In the genomic region with DNA sequence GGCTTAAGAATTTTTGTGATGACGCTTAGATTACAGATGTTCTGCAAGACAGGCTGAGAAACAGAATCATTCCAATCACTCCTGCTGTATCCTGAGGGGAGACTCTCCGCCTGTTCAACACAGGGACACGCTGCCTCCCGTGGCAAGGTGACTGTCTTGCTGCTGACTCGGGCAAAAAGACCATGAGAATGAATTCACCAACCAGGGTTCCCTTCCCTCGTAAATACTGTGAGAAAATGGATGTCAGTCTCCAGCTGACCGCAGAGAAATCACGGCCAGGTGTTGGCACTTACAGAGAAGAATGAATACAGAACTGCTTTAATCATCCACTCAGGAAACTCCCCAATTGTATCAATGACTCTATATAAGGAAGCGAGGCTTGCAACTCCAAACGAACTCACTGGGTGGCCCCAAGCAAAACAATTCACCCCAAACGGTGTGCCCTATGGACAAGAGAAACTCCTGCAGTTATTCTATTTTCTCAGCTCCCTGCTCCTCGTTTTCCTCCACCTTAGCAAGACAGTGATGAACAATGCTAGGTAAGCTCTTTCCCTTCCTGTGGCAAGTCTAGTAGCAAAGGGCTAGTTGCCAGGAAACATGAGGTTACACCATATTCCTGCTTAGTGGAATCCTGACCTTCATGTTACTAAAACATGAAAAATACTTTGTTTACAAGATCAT, we compare ENCODE assay signal across 1 cellular context.
TF ChIP-seq lines count a peak whose summit lies in the region.

No MANE protein-coding gene starts in this region.

TF ChIP-seq in GM12878, 131 proteins besides CTCF, POLR2A, EP300 and RAD21 (continued from another document and continues in another):
- peak; percentile 89 for TF ChIP-seq RUNX3 (IDR thresholded peaks at IDR 0.05; ENCODE audit: low read length)
- TF ChIP-seq SMC3 (IDR thresholded peaks at IDR 0.05; ENCODE audit: borderline replicate concordance, low read length): peak; percentile 2; the same call in 1 of the 2 replicates
- TF ChIP-seq ESRRA (IDR thresholded peaks at IDR 0.05; ENCODE audit: low read length): no peak
- TF ChIP-seq TAF1 (IDR thresholded peaks at IDR 0.05; ENCODE audit: borderline replicate concordance, low read depth, low read length): no peak
- TF ChIP-seq YBX1 (IDR thresholded peaks at IDR 0.05): no peak
- TF ChIP-seq TCF12 (IDR thresholded peaks at IDR 0.05; ENCODE audit: low read depth, low read length): peak; percentile 75; the same call in 1 of the 2 replicates
- TF ChIP-seq POU2F2 (IDR thresholded peaks at IDR 0.05; ENCODE audit: borderline replicate concordance, low read depth, low read length): 0 out of 3 replicates have a peak, but pooled peaks have one; percentile 14
- 0 out of 2 replicates have a peak, but pooled peaks have one; percentile 38 for TF ChIP-seq NFIC (IDR thresholded peaks at IDR 0.05; ENCODE audit: low read depth, low read length)
- TF ChIP-seq, protein P1, sequence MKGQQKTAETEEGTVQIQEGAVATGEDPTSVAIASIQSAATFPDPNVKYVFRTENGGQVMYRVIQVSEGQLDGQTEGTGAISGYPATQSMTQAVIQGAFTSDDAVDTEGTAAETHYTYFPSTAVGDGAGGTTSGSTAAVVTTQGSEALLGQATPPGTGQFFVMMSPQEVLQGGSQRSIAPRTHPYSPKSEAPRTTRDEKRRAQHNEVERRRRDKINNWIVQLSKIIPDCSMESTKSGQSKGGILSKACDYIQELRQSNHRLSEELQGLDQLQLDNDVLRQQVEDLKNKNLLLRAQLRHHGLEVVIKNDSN (IDR thresholded peaks at IDR 0.05; ENCODE audit: borderline replicate concordance, extremely low read length, insufficient read depth, low read depth, low read length): no peak
- no peak for TF ChIP-seq RFX5 (IDR thresholded peaks at IDR 0.05; ENCODE audit: low read depth, low read length)
- no peak for TF ChIP-seq MEF2A (IDR thresholded peaks at IDR 0.05; ENCODE audit: insufficient read depth, low read depth, low read length)
- no peak for TF ChIP-seq TCF7 (IDR thresholded peaks at IDR 0.05; ENCODE audit: borderline replicate concordance)
- no peak for TF ChIP-seq CEBPB (IDR thresholded peaks at IDR 0.05; ENCODE audit: borderline replicate concordance in 1 of 2, low read depth in 2 of 2, low read length in 2 of 2)
- TF ChIP-seq, protein P2, sequence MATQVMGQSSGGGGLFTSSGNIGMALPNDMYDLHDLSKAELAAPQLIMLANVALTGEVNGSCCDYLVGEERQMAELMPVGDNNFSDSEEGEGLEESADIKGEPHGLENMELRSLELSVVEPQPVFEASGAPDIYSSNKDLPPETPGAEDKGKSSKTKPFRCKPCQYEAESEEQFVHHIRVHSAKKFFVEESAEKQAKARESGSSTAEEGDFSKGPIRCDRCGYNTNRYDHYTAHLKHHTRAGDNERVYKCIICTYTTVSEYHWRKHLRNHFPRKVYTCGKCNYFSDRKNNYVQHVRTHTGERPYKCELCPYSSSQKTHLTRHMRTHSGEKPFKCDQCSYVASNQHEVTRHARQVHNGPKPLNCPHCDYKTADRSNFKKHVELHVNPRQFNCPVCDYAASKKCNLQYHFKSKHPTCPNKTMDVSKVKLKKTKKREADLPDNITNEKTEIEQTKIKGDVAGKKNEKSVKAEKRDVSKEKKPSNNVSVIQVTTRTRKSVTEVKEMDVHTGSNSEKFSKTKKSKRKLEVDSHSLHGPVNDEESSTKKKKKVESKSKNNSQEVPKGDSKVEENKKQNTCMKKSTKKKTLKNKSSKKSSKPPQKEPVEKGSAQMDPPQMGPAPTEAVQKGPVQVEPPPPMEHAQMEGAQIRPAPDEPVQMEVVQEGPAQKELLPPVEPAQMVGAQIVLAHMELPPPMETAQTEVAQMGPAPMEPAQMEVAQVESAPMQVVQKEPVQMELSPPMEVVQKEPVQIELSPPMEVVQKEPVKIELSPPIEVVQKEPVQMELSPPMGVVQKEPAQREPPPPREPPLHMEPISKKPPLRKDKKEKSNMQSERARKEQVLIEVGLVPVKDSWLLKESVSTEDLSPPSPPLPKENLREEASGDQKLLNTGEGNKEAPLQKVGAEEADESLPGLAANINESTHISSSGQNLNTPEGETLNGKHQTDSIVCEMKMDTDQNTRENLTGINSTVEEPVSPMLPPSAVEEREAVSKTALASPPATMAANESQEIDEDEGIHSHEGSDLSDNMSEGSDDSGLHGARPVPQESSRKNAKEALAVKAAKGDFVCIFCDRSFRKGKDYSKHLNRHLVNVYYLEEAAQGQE (IDR thresholded peaks at IDR 0.05; ENCODE audit: low read depth, low read length): no peak
- no peak for TF ChIP-seq CBX5 (IDR thresholded peaks at IDR 0.05; ENCODE audit: low read depth)
- TF ChIP-seq LARP7 (IDR thresholded peaks at IDR 0.05): no peak
- TF ChIP-seq RCOR1 (conservative IDR thresholded peaks at IDR 0.05; ENCODE audit: low read depth, low read length): peak; percentile 85; the same call in 1 of the 2 replicates
- TF ChIP-seq, protein P3, sequence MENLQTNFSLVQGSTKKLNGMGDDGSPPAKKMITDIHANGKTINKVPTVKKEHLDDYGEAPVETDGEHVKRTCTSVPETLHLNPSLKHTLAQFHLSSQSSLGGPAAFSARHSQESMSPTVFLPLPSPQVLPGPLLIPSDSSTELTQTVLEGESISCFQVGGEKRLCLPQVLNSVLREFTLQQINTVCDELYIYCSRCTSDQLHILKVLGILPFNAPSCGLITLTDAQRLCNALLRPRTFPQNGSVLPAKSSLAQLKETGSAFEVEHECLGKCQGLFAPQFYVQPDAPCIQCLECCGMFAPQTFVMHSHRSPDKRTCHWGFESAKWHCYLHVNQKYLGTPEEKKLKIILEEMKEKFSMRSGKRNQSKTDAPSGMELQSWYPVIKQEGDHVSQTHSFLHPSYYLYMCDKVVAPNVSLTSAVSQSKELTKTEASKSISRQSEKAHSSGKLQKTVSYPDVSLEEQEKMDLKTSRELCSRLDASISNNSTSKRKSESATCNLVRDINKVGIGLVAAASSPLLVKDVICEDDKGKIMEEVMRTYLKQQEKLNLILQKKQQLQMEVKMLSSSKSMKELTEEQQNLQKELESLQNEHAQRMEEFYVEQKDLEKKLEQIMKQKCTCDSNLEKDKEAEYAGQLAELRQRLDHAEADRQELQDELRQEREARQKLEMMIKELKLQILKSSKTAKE (IDR thresholded peaks at IDR 0.05; ENCODE audit: low read depth, poor library complexity, severe bottlenecking): peak; percentile 27
- TF ChIP-seq, protein P4, sequence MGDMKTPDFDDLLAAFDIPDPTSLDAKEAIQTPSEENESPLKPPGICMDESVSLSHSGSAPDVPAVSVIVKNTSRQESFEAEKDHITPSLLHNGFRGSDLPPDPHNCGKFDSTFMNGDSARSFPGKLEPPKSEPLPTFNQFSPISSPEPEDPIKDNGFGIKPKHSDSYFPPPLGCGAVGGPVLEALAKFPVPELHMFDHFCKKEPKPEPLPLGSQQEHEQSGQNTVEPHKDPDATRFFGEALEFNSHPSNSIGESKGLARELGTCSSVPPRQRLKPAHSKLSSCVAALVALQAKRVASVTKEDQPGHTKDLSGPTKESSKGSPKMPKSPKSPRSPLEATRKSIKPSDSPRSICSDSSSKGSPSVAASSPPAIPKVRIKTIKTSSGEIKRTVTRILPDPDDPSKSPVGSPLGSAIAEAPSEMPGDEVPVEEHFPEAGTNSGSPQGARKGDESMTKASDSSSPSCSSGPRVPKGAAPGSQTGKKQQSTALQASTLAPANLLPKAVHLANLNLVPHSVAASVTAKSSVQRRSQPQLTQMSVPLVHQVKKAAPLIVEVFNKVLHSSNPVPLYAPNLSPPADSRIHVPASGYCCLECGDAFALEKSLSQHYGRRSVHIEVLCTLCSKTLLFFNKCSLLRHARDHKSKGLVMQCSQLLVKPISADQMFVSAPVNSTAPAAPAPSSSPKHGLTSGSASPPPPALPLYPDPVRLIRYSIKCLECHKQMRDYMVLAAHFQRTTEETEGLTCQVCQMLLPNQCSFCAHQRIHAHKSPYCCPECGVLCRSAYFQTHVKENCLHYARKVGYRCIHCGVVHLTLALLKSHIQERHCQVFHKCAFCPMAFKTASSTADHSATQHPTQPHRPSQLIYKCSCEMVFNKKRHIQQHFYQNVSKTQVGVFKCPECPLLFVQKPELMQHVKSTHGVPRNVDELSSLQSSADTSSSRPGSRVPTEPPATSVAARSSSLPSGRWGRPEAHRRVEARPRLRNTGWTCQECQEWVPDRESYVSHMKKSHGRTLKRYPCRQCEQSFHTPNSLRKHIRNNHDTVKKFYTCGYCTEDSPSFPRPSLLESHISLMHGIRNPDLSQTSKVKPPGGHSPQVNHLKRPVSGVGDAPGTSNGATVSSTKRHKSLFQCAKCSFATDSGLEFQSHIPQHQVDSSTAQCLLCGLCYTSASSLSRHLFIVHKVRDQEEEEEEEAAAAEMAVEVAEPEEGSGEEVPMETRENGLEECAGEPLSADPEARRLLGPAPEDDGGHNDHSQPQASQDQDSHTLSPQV (IDR thresholded peaks at IDR 0.05): no peak; the same call in 1 of the 2 replicates
- TF ChIP-seq BHLHE40 (IDR thresholded peaks at IDR 0.05; ENCODE audit: borderline replicate concordance in 1 of 2, low read depth in 2 of 2, low read length in 1 of 2): peak; percentile 20 to 39; a peak in 1 of 4 replicates
- 0 out of 2 replicates have a peak, but pooled peaks have one; percentile 30 for TF ChIP-seq ZNF24 (IDR thresholded peaks at IDR 0.05)
- TF ChIP-seq HDAC6 (IDR thresholded peaks at IDR 0.05; ENCODE audit: unreplicated experiment): no peak
- TF ChIP-seq ZNF622 (IDR thresholded peaks at IDR 0.05): no peak
- TF ChIP-seq IRF4 (IDR thresholded peaks at IDR 0.05; ENCODE audit: low read depth, low read length): no peak
- TF ChIP-seq HDGF (IDR thresholded peaks at IDR 0.05): no peak
- TF ChIP-seq, protein P5, sequence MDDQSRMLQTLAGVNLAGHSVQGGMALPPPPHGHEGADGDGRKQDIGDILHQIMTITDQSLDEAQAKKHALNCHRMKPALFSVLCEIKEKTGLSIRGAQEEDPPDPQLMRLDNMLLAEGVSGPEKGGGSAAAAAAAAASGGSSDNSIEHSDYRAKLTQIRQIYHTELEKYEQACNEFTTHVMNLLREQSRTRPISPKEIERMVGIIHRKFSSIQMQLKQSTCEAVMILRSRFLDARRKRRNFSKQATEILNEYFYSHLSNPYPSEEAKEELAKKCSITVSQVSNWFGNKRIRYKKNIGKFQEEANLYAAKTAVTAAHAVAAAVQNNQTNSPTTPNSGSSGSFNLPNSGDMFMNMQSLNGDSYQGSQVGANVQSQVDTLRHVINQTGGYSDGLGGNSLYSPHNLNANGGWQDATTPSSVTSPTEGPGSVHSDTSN (IDR thresholded peaks at IDR 0.05; ENCODE audit: insufficient replicate concordance, low read depth, low read length): peak; percentile 39
- TF ChIP-seq HCFC1 (IDR thresholded peaks at IDR 0.05; ENCODE audit: low read length): no peak
- no peak for TF ChIP-seq POLR2AphosphoS2 (IDR thresholded peaks at IDR 0.05; ENCODE audit: low read depth, low read length)
- TF ChIP-seq PAX5 (IDR thresholded peaks at IDR 0.05; ENCODE audit: borderline replicate concordance, low read depth, low read length): peak; percentile 41; the same call in 1 of the 2 replicates
- no peak for TF ChIP-seq BACH1 (IDR thresholded peaks at IDR 0.05; ENCODE audit: borderline replicate concordance)
- TF ChIP-seq CREM (IDR thresholded peaks at IDR 0.05; ENCODE audit: low read depth): no peak
- peak; percentile 40; the same call in 1 of the 2 replicates for TF ChIP-seq SPI1 (IDR thresholded peaks at IDR 0.05; ENCODE audit: borderline replicate concordance, insufficient read depth, low read depth, low read length)
- TF ChIP-seq, protein P6, sequence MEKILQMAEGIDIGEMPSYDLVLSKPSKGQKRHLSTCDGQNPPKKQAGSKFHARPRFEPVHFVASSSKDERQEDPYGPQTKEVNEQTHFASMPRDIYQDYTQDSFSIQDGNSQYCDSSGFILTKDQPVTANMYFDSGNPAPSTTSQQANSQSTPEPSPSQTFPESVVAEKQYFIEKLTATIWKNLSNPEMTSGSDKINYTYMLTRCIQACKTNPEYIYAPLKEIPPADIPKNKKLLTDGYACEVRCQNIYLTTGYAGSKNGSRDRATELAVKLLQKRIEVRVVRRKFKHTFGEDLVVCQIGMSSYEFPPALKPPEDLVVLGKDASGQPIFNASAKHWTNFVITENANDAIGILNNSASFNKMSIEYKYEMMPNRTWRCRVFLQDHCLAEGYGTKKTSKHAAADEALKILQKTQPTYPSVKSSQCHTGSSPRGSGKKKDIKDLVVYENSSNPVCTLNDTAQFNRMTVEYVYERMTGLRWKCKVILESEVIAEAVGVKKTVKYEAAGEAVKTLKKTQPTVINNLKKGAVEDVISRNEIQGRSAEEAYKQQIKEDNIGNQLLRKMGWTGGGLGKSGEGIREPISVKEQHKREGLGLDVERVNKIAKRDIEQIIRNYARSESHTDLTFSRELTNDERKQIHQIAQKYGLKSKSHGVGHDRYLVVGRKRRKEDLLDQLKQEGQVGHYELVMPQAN (conservative IDR thresholded peaks at IDR 0.05): no peak
- no peak for TF ChIP-seq CREB1 (IDR thresholded peaks at IDR 0.05; ENCODE audit: low read depth)
- TF ChIP-seq NR2F1 (conservative IDR thresholded peaks at IDR 0.05): no peak
- TF ChIP-seq NR2C2 (IDR thresholded peaks at IDR 0.05; ENCODE audit: borderline replicate concordance, control insufficient read depth, insufficient read length, low read depth): no peak
- TF ChIP-seq POLR2AphosphoS5 (IDR thresholded peaks at IDR 0.05; ENCODE audit: low read length): no peak; the same call in 1 of the 2 replicates
- TF ChIP-seq MYC (IDR thresholded peaks at IDR 0.05; ENCODE audit: insufficient read depth, insufficient read length, insufficient replicate concordance, low read length, severe bottlenecking): no peak
- TF ChIP-seq, protein P7, sequence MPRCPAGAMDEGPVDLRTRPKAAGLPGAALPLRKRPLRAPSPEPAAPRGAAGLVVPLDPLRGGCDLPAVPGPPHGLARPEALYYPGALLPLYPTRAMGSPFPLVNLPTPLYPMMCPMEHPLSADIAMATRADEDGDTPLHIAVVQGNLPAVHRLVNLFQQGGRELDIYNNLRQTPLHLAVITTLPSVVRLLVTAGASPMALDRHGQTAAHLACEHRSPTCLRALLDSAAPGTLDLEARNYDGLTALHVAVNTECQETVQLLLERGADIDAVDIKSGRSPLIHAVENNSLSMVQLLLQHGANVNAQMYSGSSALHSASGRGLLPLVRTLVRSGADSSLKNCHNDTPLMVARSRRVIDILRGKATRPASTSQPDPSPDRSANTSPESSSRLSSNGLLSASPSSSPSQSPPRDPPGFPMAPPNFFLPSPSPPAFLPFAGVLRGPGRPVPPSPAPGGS (IDR thresholded peaks at IDR 0.05; ENCODE audit: borderline replicate concordance, insufficient read depth, low read depth, low read length, poor library complexity, severe bottlenecking): no peak
- peak; percentile 60; the same call in 1 of the 2 replicates for TF ChIP-seq CBFB (IDR thresholded peaks at IDR 0.05; ENCODE audit: low read depth)
- TF ChIP-seq BRCA1 (IDR thresholded peaks at IDR 0.05; ENCODE audit: low read depth, low read length): no peak
- TF ChIP-seq, protein P8, sequence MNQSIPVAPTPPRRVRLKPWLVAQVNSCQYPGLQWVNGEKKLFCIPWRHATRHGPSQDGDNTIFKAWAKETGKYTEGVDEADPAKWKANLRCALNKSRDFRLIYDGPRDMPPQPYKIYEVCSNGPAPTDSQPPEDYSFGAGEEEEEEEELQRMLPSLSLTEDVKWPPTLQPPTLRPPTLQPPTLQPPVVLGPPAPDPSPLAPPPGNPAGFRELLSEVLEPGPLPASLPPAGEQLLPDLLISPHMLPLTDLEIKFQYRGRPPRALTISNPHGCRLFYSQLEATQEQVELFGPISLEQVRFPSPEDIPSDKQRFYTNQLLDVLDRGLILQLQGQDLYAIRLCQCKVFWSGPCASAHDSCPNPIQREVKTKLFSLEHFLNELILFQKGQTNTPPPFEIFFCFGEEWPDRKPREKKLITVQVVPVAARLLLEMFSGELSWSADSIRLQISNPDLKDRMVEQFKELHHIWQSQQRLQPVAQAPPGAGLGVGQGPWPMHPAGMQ (IDR thresholded peaks at IDR 0.05; ENCODE audit: borderline replicate concordance): no peak
